Comparison of ENCODE assay signal across 24 cellular contexts in genomic region chr10:120800528-120801323, GRCh38.
"Had no signal": no experiment of that assay in that cellular context is flagged by ENCODE, and none has a peak within 500 bp of the region (broad histone marks: within the 10 kb centered on the region; RNA-seq: fewer than 3 reads in every experiment).

No MANE protein-coding gene starts in this region.

- H3K9me3 Mint-ChIP-seq: natural killer cell; stimulated activated memory B cell treated with anti-CD40 and anti-IgM and Interleukin-4, amounts not matched to agents 10 μg/mL and 1 μg/mL and 100 μg/mL, for 72 hours; type B pancreatic cell had no signal

- H3K27ac Mint-ChIP-seq: dendritic cell treated with granulocyte-macrophage colony-stimulating factor and Interleukin-4, amounts not matched to agents 40 ng/mL and 50 ng/mL, for 4 days; natural killer cell; stimulated activated memory B cell treated with anti-CD40 and anti-IgM and Interleukin-4, amounts not matched to agents 10 μg/mL and 1 μg/mL and 100 μg/mL, for 72 hours; type B pancreatic cell had no signal

- H3K36me3 ChIP-seq: colonic mucosa, esophagus muscularis mucosa, gastroesophageal sphincter, heart left ventricle, lower lobe of right lung, ovary, sigmoid colon, tibial artery had no signal

- H3K4me3 ChIP-seq: colonic mucosa, esophagus muscularis mucosa, gastroesophageal sphincter, heart left ventricle, hepatocyte, lower lobe of right lung, ovary, psoas muscle, sigmoid colon, testis, tibial artery had no signal

- H3K4me1 ChIP-seq: colonic mucosa, esophagus muscularis mucosa, foreskin keratinocyte, gastroesophageal sphincter, heart left ventricle, lower lobe of right lung, psoas muscle, sigmoid colon, testis, tibial artery had no signal

- H3K27ac ChIP-seq: colonic mucosa, esophagus muscularis mucosa, foreskin keratinocyte, gastroesophageal sphincter, heart left ventricle, hepatocyte, lower lobe of right lung, ovary, psoas muscle, sigmoid colon, testis, tibial artery had no signal

- H3K4me3 Mint-ChIP-seq: dendritic cell treated with granulocyte-macrophage colony-stimulating factor and Interleukin-4, amounts not matched to agents 40 ng/mL and 50 ng/mL, for 4 days; natural killer cell; stimulated activated memory B cell treated with anti-CD40 and anti-IgM and Interleukin-4, amounts not matched to agents 10 μg/mL and 1 μg/mL and 100 μg/mL, for 72 hours; type B pancreatic cell had no signal

- H3K4me1 Mint-ChIP-seq: natural killer cell; stimulated activated memory B cell treated with anti-CD40 and anti-IgM and Interleukin-4, amounts not matched to agents 10 μg/mL and 1 μg/mL and 100 μg/mL, for 72 hours had no signal

- H3K27me3 ChIP-seq: colonic mucosa, esophagus muscularis mucosa, gastroesophageal sphincter, heart left ventricle, hepatocyte, ovary, sigmoid colon, testis, tibial artery had no signal

- H3K4me2 ChIP-seq: hepatocyte had no signal

- DNase-seq: colonic mucosa; effector CD8-positive, alpha-beta T cell; foreskin keratinocyte; heart left ventricle; left ventricle myocardium superior; lower lobe of right lung; natural killer cell; occipital lobe; ovary; posterior cingulate gyrus; psoas muscle; right cardiac atrium; sigmoid colon; stimulated activated CD4-positive, alpha-beta T cell treated with anti-CD3 and anti-CD28 coated beads, Interleukin-4, amount 100 ng/mL, for 4 hours; stimulated activated naive CD8-positive, alpha-beta T cell treated with anti-CD3 and anti-CD28 coated beads, Interleukin-15, Interleukin-2, amounts not matched to agents 100 U/mL and 50 U/mL, for 24 hours; substantia nigra; testis; tibial artery had no signal

- H3K27me3 Mint-ChIP-seq: dendritic cell treated with granulocyte-macrophage colony-stimulating factor and Interleukin-4, amounts not matched to agents 40 ng/mL and 50 ng/mL, for 4 days; stimulated activated memory B cell treated with anti-CD40 and anti-IgM and Interleukin-4, amounts not matched to agents 10 μg/mL and 1 μg/mL and 100 μg/mL, for 72 hours; type B pancreatic cell had no signal

- H3K9me3 ChIP-seq: colonic mucosa, esophagus muscularis mucosa, gastroesophageal sphincter, heart left ventricle, lower lobe of right lung, ovary, psoas muscle, sigmoid colon, testis, tibial artery had no signal

- H3K36me3 Mint-ChIP-seq: natural killer cell; stimulated activated memory B cell treated with anti-CD40 and anti-IgM and Interleukin-4, amounts not matched to agents 10 μg/mL and 1 μg/mL and 100 μg/mL, for 72 hours; type B pancreatic cell had no signal

- H3K79me2 ChIP-seq: hepatocyte had no signal

- H2AFZ ChIP-seq: hepatocyte had no signal
